ENCODE assay signal across 1 cellular context in genomic region chr4:87007345-87008181, GRCh38.
TF ChIP-seq lines count a peak whose summit lies in the region.

No MANE protein-coding gene starts in this region.

TF ChIP-seq in K562, 482 proteins besides CTCF, POLR2A, EP300 and RAD21 (continued from another document):
- TF ChIP-seq VEZF1 (CRISPR knock-in tag; IDR thresholded peaks at IDR 0.05) = peak; percentile 50
- no peak for TF ChIP-seq ZNF551 (CRISPR knock-in tag; IDR thresholded peaks at IDR 0.05)
- no peak for TF ChIP-seq SLC30A9 (CRISPR knock-in tag; IDR thresholded peaks at IDR 0.05)
- peak in 1 of 2 experiments; percentile 68; a peak in 1 of 4 replicates for TF ChIP-seq CSDE1 (IDR thresholded peaks at IDR 0.05)
- TF ChIP-seq TBL1XR1 (IDR thresholded peaks at IDR 0.05; ENCODE audit: low read length in 2 of 2) = peak in 1 of 2 experiments; percentile 59; a peak in 2 of 4 replicates
- peak; percentile 28; the same call in 1 of the 2 replicates for TF ChIP-seq LEF1 (IDR thresholded peaks at IDR 0.05)
- peak; percentile 68 for TF ChIP-seq PKNOX1 (IDR thresholded peaks at IDR 0.05)
- no peak for TF ChIP-seq SETDB1 (IDR thresholded peaks at IDR 0.05; ENCODE audit: low read length)
- TF ChIP-seq RBFOX2 (IDR thresholded peaks at IDR 0.05; ENCODE audit: low read depth, low read length) = no peak
- no peak for TF ChIP-seq ZNF212 (CRISPR knock-in tag; IDR thresholded peaks at IDR 0.05)
- TF ChIP-seq RAD51 (IDR thresholded peaks at IDR 0.05; ENCODE audit: borderline replicate concordance, low read depth) = peak; percentile 39; the same call in 1 of the 2 replicates
- peak; percentile 84; the same call in 1 of the 2 replicates for TF ChIP-seq BCOR (IDR thresholded peaks at IDR 0.05)
- TF ChIP-seq CXXC5 (CRISPR knock-in tag; IDR thresholded peaks at IDR 0.05) = peak; percentile 78
- peak in 1 of 2 experiments; percentile 53; a peak in 1 of 4 replicates for TF ChIP-seq ETV6 (IDR thresholded peaks at IDR 0.05; ENCODE audit: borderline replicate concordance in 1 of 2, low read depth in 2 of 2, low read length in 1 of 2)
- TF ChIP-seq ETV6 (CRISPR knock-in tag; IDR thresholded peaks at IDR 0.05; ENCODE audit: borderline replicate concordance) = no peak
- peak; percentile 78; the same call in 1 of the 2 replicates for TF ChIP-seq HBP1 (CRISPR knock-in tag; IDR thresholded peaks at IDR 0.05)
- no peak for TF ChIP-seq GTF2A2 (tag; IDR thresholded peaks at IDR 0.05)
- TF ChIP-seq DPF2 (IDR thresholded peaks at IDR 0.05) = peak; percentile 85
- no peak for TF ChIP-seq ZNF407 (IDR thresholded peaks at IDR 0.05; ENCODE audit: low read depth)
- TF ChIP-seq FOSL1 (tag; conservative IDR thresholded peaks at IDR 0.05) = peak; percentile 60
- TF ChIP-seq E2F3 (CRISPR knock-in tag; IDR thresholded peaks at IDR 0.05) = no peak
- 0 out of 2 replicates have a peak, but pooled peaks have one; percentile 50 for TF ChIP-seq CBX1 (IDR thresholded peaks at IDR 0.05; ENCODE audit: low read depth)
- peak in 1 of 2 experiments; percentile 82; a peak in 2 of 4 replicates for TF ChIP-seq MLLT1 (IDR thresholded peaks at IDR 0.05)
- 0 out of 2 replicates have a peak, but pooled peaks have one; percentile 14 for TF ChIP-seq MTA1 (IDR thresholded peaks at IDR 0.05; ENCODE audit: borderline replicate concordance)
- TF ChIP-seq ZNF143 (CRISPR knock-in tag; IDR thresholded peaks at IDR 0.05) = peak; percentile 34; the same call in 1 of the 2 replicates
- TF ChIP-seq SIN3A (IDR thresholded peaks at IDR 0.05; ENCODE audit: borderline replicate concordance in 2 of 2, control insufficient read depth in 1 of 2, low read depth in 2 of 2, low read length in 2 of 2) = 0 out of 4 replicates have a peak, but pooled peaks of 1 of the 2 experiments have one; percentile 5
